In the genomic region with DNA sequence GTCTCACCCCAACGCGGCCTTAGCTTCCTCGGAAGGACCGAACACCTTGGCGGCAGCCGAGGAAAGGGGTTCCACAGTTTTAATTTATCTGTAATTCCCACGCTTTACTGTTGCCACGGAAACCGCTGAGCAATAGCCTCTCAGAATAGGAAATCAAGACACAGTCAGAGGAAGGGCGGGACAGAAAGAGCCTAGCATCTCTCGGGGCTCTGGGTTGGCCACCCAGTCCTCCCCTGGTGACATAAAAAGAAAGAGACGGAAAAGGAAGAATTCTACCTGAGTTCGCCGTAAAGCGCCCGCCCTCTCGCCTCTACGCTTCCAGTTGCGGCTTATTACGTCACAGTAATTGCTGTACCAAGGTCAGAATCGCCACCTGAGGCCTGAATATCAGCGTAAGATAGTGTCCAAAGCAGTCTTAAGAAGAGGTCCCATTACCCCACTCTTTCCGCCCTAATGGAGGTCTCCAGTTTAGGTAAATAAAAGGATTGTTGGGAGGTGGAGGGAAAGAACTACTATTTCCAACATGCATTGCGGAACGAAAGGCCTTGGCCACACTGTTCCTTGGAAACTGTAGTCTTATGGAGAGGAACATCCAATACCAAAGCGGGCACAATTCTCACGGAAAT, we compare ENCODE assay signal across 8 cellular contexts. TPM values are rescaled to one million over a fixed set of nuclear protein-coding genes. Genes with fewer than 3 reads are reported as not detected.
DNase-seq lines count a peak whose midpoint lies in the region; ATAC-seq and TF ChIP-seq lines count a peak whose summit lies in the region.

No MANE protein-coding gene starts in this region.

- DNase-seq in EH (ENCODE audit: low read depth) (peak; percentile 97), H9 (peak; percentile 97), M059J (ENCODE audit: low read depth) (peak; percentile 97), RWPE2 (ENCODE audit: low spot score) (peak; percentile 92), fibroblast of villous mesenchyme (ENCODE audit: low read depth) (peak; percentile 97)
- peak; percentile 81 for DNase-seq in activated effector memory CD4-positive, alpha-beta T cell treated with Interleukin-2 at 50 U/mL for 16 hours
- peak; percentile 84 to 93 for DNase-seq in stimulated activated naive CD8-positive, alpha-beta T cell treated with anti-CD3 and anti-CD28 coated beads, Interleukin-15, amount 100 ng/mL, for 72 hours

- no CpG with 5 or more reads among the region's 27 CpGs for WGBS in H9 (ENCODE audit: extremely low coverage, insufficient read length, low lambda C conversion rate)

- no peaks in the 10 kb centered on the region for H3K79me2 ChIP-seq in H9 (ENCODE audit: insufficient read depth, low read length)
- peaks cover 35% of the 10 kb centered on the region for H3K79me2 ChIP-seq in neural cell (replicated peaks; ENCODE audit: insufficient read depth, low read length)

- H3K18ac ChIP-seq in H9 (ENCODE audit: insufficient read length, low read depth, low read length), result peak overlapping the region; percentile 94

- peak; percentile 40 for TF ChIP-seq RAD21 in neural cell (conservative IDR thresholded peaks at IDR 0.05)

- no peak overlapping the region for H2BK120ac ChIP-seq in H9 (ENCODE audit: low read depth, low read length, poor library complexity, severe bottlenecking)

- no peak overlapping the region for H2BK20ac ChIP-seq in H9 (ENCODE audit: low read depth, low read length, poor library complexity, severe bottlenecking)

- H2AK5ac ChIP-seq in H9 (ENCODE audit: insufficient read length, low read length), result no peak overlapping the region

- H3K36me3 ChIP-seq in RWPE2 (ENCODE audit: low read depth) (peaks cover 10% of the 10 kb centered on the region), neural cell (ENCODE audit: insufficient read depth, low read length) (no peaks in the 10 kb centered on the region)

- H3K4me3 Mint-ChIP-seq in H9, result no peak overlapping the region
- H3K4me3 Mint-ChIP-seq in stimulated activated naive CD8-positive, alpha-beta T cell treated with anti-CD3 and anti-CD28 coated beads, Interleukin-15, amount 100 ng/mL, for 72 hours, result no peak overlapping the region

- peak overlapping the region; percentile 88 for H3K27ac ChIP-seq in H9 (ENCODE audit: insufficient read length, low read depth, low read length)
- peak overlapping the region; percentile 96 for H3K27ac ChIP-seq in RWPE2 (ENCODE audit: poor library complexity, severe bottlenecking)
- H3K27ac ChIP-seq in neural cell (ENCODE audit: low read length), result peak overlapping the region; percentile 98

- H3K23ac ChIP-seq in H9 (ENCODE audit: insufficient read length, low read depth, low read length), result no peak overlapping the region

- H3F3A ChIP-seq in neural cell (ENCODE audit: insufficient read depth, low read length, poor library complexity, severe bottlenecking), result peaks cover 8% of the 10 kb centered on the region

- peaks cover 19% of the 10 kb centered on the region for H3K23me2 ChIP-seq in H9 (ENCODE audit: insufficient read length, low read depth, low read length, poor library complexity, severe bottlenecking)

- H3K4me1 ChIP-seq in H9 (ENCODE audit: insufficient read depth, low read length), result no peaks in the 10 kb centered on the region
- H3K4me1 ChIP-seq in RWPE2 (ENCODE audit: insufficient read depth, poor library complexity, severe bottlenecking), result peaks cover 17% of the 10 kb centered on the region

- H3K27me3 Mint-ChIP-seq in H9 (ENCODE audit: low read depth), result no peaks in the 10 kb centered on the region
- no peaks in the 10 kb centered on the region for H3K27me3 Mint-ChIP-seq in stimulated activated naive CD8-positive, alpha-beta T cell treated with anti-CD3 and anti-CD28 coated beads, Interleukin-15, amount 100 ng/mL, for 72 hours

- H3K36me3 Mint-ChIP-seq in H9 (ENCODE audit: insufficient read depth in 1 of 3, low read depth in 3 of 3), result peaks cover 2 to 8% (median 6%) of the 10 kb centered on the region in 3 experiments; a peak in 4 of 7 replicates

- H3K14ac ChIP-seq in H9 (ENCODE audit: insufficient read depth, low read length), result peak overlapping the region; percentile 89; the same call in 1 of the 2 replicates

- H4K20me1 ChIP-seq in H9 (ENCODE audit: control insufficient read depth, insufficient read depth, insufficient read length) (no peaks in the 10 kb centered on the region), neural cell (ENCODE audit: insufficient read depth) (no peaks in the 10 kb centered on the region)

- H2BK12ac ChIP-seq in H9 (ENCODE audit: insufficient read length, low read depth, low read length), result no peak overlapping the region

- TF ChIP-seq EP300 in neural cell (conservative IDR thresholded peaks at IDR 0.05; ENCODE audit: poor library complexity, severe bottlenecking), result peak; percentile 32

- no peak overlapping the region for H3K27ac Mint-ChIP-seq in H9
- H3K27ac Mint-ChIP-seq in stimulated activated naive CD8-positive, alpha-beta T cell treated with anti-CD3 and anti-CD28 coated beads, Interleukin-15, amount 100 ng/mL, for 72 hours, result no peak overlapping the region

- H2AFZ ChIP-seq in H9 (ENCODE audit: low read length) (peak overlapping the region; percentile 50), neural cell (ENCODE audit: low read depth, low read length) (peak overlapping the region; percentile 74)

- H3K9me3 Mint-ChIP-seq in H9, result no peaks in the 10 kb centered on the region
- H3K9me3 Mint-ChIP-seq in stimulated activated naive CD8-positive, alpha-beta T cell treated with anti-CD3 and anti-CD28 coated beads, Interleukin-15, amount 100 ng/mL, for 72 hours, result no peaks in the 10 kb centered on the region

- no peaks in the 10 kb centered on the region for H3K9me3 ChIP-seq in H9 (ENCODE audit: control insufficient read depth, low read depth, low read length)
- no peaks in the 10 kb centered on the region for H3K9me3 ChIP-seq in RWPE2 (ENCODE audit: severe bottlenecking)
- H3K9me3 ChIP-seq in neural cell (ENCODE audit: low read length), result no peaks in the 10 kb centered on the region

- H3K4me2 ChIP-seq in H9 (ENCODE audit: insufficient read depth, insufficient read length, low read length), result peak overlapping the region; percentile 94
- peak overlapping the region; percentile 69 for H3K4me2 ChIP-seq in neural cell (ENCODE audit: low read length)

- no peaks in the 10 kb centered on the region for H3K9me2 ChIP-seq in neural cell (ENCODE audit: insufficient read depth, low read length)

- H3K56ac ChIP-seq in H9 (ENCODE audit: insufficient read length, low read depth, low read length), result no peak overlapping the region

- peaks cover 5% of the 10 kb centered on the region for H3K79me1 ChIP-seq in H9 (ENCODE audit: insufficient read depth, low read depth, low read length, poor library complexity, severe bottlenecking)

- no peak overlapping the region for H3T11ph ChIP-seq in H9 (ENCODE audit: low read length)

- H3K9ac ChIP-seq in H9 (ENCODE audit: extremely low read depth, insufficient read length, low read length) (peak overlapping the region; percentile 87), neural cell (ENCODE audit: low read length) (peak overlapping the region; percentile 90)

- H3K4me3 ChIP-seq in RWPE2 (ENCODE audit: severe bottlenecking) (peak overlapping the region; percentile 75), fibroblast of villous mesenchyme (ENCODE audit: low read depth, low read length) (peak overlapping the region; percentile 74), neural cell (ENCODE audit: low read length) (peak overlapping the region; percentile 74)

- H3K27me3 ChIP-seq in H9 (ENCODE audit: insufficient read depth, low read length), result no peaks in the 10 kb centered on the region
- H3K27me3 ChIP-seq in RWPE2 (ENCODE audit: insufficient read depth, poor library complexity, severe bottlenecking), result no peaks in the 10 kb centered on the region
- no peaks in the 10 kb centered on the region for H3K27me3 ChIP-seq in neural cell (ENCODE audit: insufficient read depth, low read depth, low read length)

- peak; percentile 77 for ATAC-seq in RWPE2 (ENCODE audit: low read depth)
- ATAC-seq in stimulated activated naive CD8-positive, alpha-beta T cell treated with anti-CD3 and anti-CD28 coated beads, Interleukin-15, amount 100 ng/mL, for 72 hours, result peak; percentile 88

- TF ChIP-seq CTCF in H9 (conservative IDR thresholded peaks at IDR 0.05) (no peak), RWPE2 (IDR thresholded peaks at IDR 0.05; ENCODE audit: poor library complexity, severe bottlenecking) (no peak), fibroblast of villous mesenchyme (IDR thresholded peaks at IDR 0.05; ENCODE audit: insufficient read depth, low read depth, low read length) (no peak), neural cell (IDR thresholded peaks at IDR 0.05; ENCODE audit: poor library complexity, severe bottlenecking) (no peak)

- H2BK15ac ChIP-seq in H9 (ENCODE audit: low read depth, low read length), result no peak overlapping the region

- H2BK5ac ChIP-seq in H9 (ENCODE audit: insufficient read length, low read length), result peak overlapping the region; percentile 51

- H3K4me1 Mint-ChIP-seq in H9, result peaks cover 8 to 10% of the 10 kb centered on the region in 2 experiments
- H3K4me1 Mint-ChIP-seq in stimulated activated naive CD8-positive, alpha-beta T cell treated with anti-CD3 and anti-CD28 coated beads, Interleukin-15, amount 100 ng/mL, for 72 hours, result peaks cover 38% of the 10 kb centered on the region

- H4K8ac ChIP-seq in H9 (replicated peaks; ENCODE audit: insufficient read length, low read depth, low read length), result no peak overlapping the region

- H3K4ac ChIP-seq in H9 (ENCODE audit: low read depth, low read length), result no peak overlapping the region; the same call in 1 of the 2 replicates

- no peak overlapping the region for H4K91ac ChIP-seq in H9 (ENCODE audit: insufficient read length, low read depth, low read length)

- H4K5ac ChIP-seq in H9 (ENCODE audit: insufficient read length, low read depth, low read length), result peak overlapping the region; percentile 74

TF ChIP-seq in neural cell, 6 proteins besides CTCF, POLR2A, EP300 and RAD21 (continues in another document):
- peak; percentile 87 for TF ChIP-seq POLR2AphosphoS5 (IDR thresholded peaks at IDR 0.05)
- TF ChIP-seq EZH2 (IDR thresholded peaks at IDR 0.05; ENCODE audit: borderline replicate concordance, insufficient read depth, low read length, poor library complexity, severe bottlenecking), result no peak

RNA-seq across cellular contexts. Expression of a gene that starts 0.8 kb away (rescaled TPM):
- 34.2 and 34.6 TPM in 2 replicates for total RNA-seq in H9 (2021)
- total RNA-seq in M059J (2014; rRNA removed; shearing (Covaris generic)), result 58.0 and 82.9 TPM in 2 replicates
- total RNA-seq in fibroblast of villous mesenchyme, result 79.9 and 135 TPM in 2 replicates
- polyA plus RNA-seq in neural cell, result 59.6 and 62.4 TPM in 2 replicates
- polyA minus RNA-seq in neural cell, result 126 and 135 TPM in 2 replicates

RNA-seq across cellular contexts. Expression of a gene that starts 41.4 kb away (rescaled TPM):
- total RNA-seq in H9 (2021) (3.7 and 4.5 TPM in 2 replicates), fibroblast of villous mesenchyme (11.0 and 11.7 TPM in 2 replicates)
- total RNA-seq in M059J (2014; rRNA removed; shearing (Covaris generic)), result 4.9 and 10.1 TPM in 2 replicates
- 2.3 TPM in 1 of 2 replicates, not detected in the other for polyA plus RNA-seq in neural cell
- 0.24 and 0.46 TPM in 2 replicates for polyA minus RNA-seq in neural cell

RNA-seq across cellular contexts. Expression of a gene that starts 45.1 kb away (rescaled TPM):
- total RNA-seq in H9 (2021) (31.0 and 32.3 TPM in 2 replicates), fibroblast of villous mesenchyme (11.9 and 16.8 TPM in 2 replicates)
- 27.5 and 30.1 TPM in 2 replicates for total RNA-seq in M059J (2014; rRNA removed; shearing (Covaris generic))
- 0.98 and 1.0 TPM in 2 replicates for polyA plus RNA-seq in neural cell
- 4.1 and 4.4 TPM in 2 replicates for polyA minus RNA-seq in neural cell

RNA-seq across cellular contexts. Expression of a gene that starts 58.2 kb away (rescaled TPM):
- total RNA-seq in H9 (2021) (not detected in 2 replicates), fibroblast of villous mesenchyme (not detected in 2 replicates)
- not detected in 2 replicates for total RNA-seq in M059J (2014; rRNA removed; shearing (Covaris generic))
- polyA plus RNA-seq in neural cell, result not detected in 2 replicates
- polyA minus RNA-seq in neural cell, result not detected in 2 replicates

Comparison
In these comparisons a context has a peak if more than half of its experiments do, and no peak if none do; other contexts are left out.
1. Peak in every context shown above with its lines: DNase-seq, ATAC-seq, H3K4me3 ChIP-seq and H3K27ac ChIP-seq.